ENCODE assay signal across 11 cellular contexts in genomic region chr1:226733876-226734414, GRCh38. TPM values are rescaled to one million over a fixed set of nuclear protein-coding genes. Genes with fewer than 3 reads are reported as not detected.
DNase-seq lines count a peak whose midpoint lies in the region; ATAC-seq and TF ChIP-seq lines count a peak whose summit lies in the region.
"Had no signal": no experiment of that assay in that cellular context is flagged by ENCODE, and none has a peak within 500 bp of the region (broad histone marks: within the 10 kb centered on the region; RNA-seq: fewer than 3 reads in every experiment).

No MANE protein-coding gene starts in this region.

- H3K4me1 ChIP-seq in CD8-positive, alpha-beta T cell (ENCODE audit: insufficient read depth, low read length): peaks cover 30% of the 10 kb centered on the region
- H3K4me1 ChIP-seq in MM.1S (ENCODE audit: low read length) (peaks cover 43% of the 10 kb centered on the region), prostate gland (replicated peaks) (peaks cover 32% of the 10 kb centered on the region)
- peaks cover 27% of the 10 kb centered on the region for H3K4me1 ChIP-seq in effector memory CD4-positive, alpha-beta T cell (ENCODE audit: control insufficient read depth, insufficient read depth, low read length, poor library complexity, severe bottlenecking)

- peaks cover 52% of the 10 kb centered on the region for H3K4me1 Mint-ChIP-seq in CD8-positive, alpha-beta T cell (ENCODE audit: low read depth)

- POLR2A ChIA-PET in CD8-positive, alpha-beta T cell (lab: Charles Lee): interaction anchor here (0.6 to 1.8 kb wide), 11 partner anchors 10 to 90 kb away, joined by 3 to 5 read pairs (median 4); no protein-coding TSS in a partner anchor

- no peak overlapping the region for H2AFZ ChIP-seq in MM.1S (ENCODE audit: low read length)

- 81% methylated on average over 5 of the region's 5 CpGs for WGBS in prostate gland

- H3K9me2 ChIP-seq in MM.1S (replicated peaks; ENCODE audit: insufficient read depth, low read length): no peaks in the 10 kb centered on the region

- peak overlapping the region; percentile 99 for H3K4me3 ChIP-seq in CD8-positive, alpha-beta T cell (ENCODE audit: low read depth, low read length)
- no peak overlapping the region for H3K4me3 ChIP-seq in MM.1S (ENCODE audit: low read length)
- peak overlapping the region; percentile 100 for H3K4me3 ChIP-seq in effector memory CD4-positive, alpha-beta T cell (ENCODE audit: insufficient read depth, low read depth, low read length, poor library complexity, severe bottlenecking)
- H3K4me3 ChIP-seq in prostate gland: peak overlapping the region in 1 of 2 donors; percentile 19

- no peaks in the 10 kb centered on the region for H3K27me3 Mint-ChIP-seq in CD8-positive, alpha-beta T cell (ENCODE audit: low read depth)

- H3K4me3 Mint-ChIP-seq in CD8-positive, alpha-beta T cell: peak overlapping the region; percentile 94

- no peaks in the 10 kb centered on the region for H3K9me3 Mint-ChIP-seq in CD8-positive, alpha-beta T cell

- peaks cover 100% of the 10 kb centered on the region for H3K79me2 ChIP-seq in MM.1S (ENCODE audit: low read length)

- intact Hi-C loops in CD8-positive, alpha-beta T cell (cut with DNase I, micrococcal nuclease): loop anchor here (5.0 to 10.0 kb wide), 4 partner anchors 93 to 1351 kb away; partner anchors contain the start of genes ARF1 (in 1 of the 2), COQ8A (in 1 of the 2) and H3-3A (in 1 of the 2)
- intact Hi-C loops in prostate gland (cut with DNase I): no loop called here

- H3K4me2 ChIP-seq in MM.1S (ENCODE audit: low read depth, low read length): peak overlapping the region; percentile 71

- in situ Hi-C loops in ACHN (cut with HindIII; ENCODE audit: low pct_ligation_motif_present, low pct_unique_long_range_greater_than_20kb, low sequenced_read_pairs): no loop called here

- DNase-seq in CD8-positive, alpha-beta T cell: no peak
- DNase-seq in MM.1S: no peak
- no peak for DNase-seq in effector memory CD4-positive, alpha-beta T cell
- DNase-seq in prostate gland (ENCODE audit: low spot score): no peak
- no peak for DNase-seq in ACHN
- DNase-seq: DMS153, NCI-H1930, retina had no signal

- TF ChIP-seq CTCF in CD8-positive, alpha-beta T cell (IDR thresholded peaks at IDR 0.05): no peak
- TF ChIP-seq CTCF in MM.1S (IDR thresholded peaks at IDR 0.05; ENCODE audit: low read length) (no peak), prostate gland (IDR thresholded peaks at IDR 0.05) (no peak)

- H3F3A ChIP-seq in MM.1S (ENCODE audit: insufficient read depth, low read length): peaks cover 9% of the 10 kb centered on the region; the same call in 1 of the 2 replicates

- H3K27ac Mint-ChIP-seq in CD8-positive, alpha-beta T cell: peak overlapping the region; percentile 94

- peaks cover 15% of the 10 kb centered on the region; the same call in 1 of the 2 replicates for H4K20me1 ChIP-seq in MM.1S (ENCODE audit: insufficient read depth, low read length)

- H3K27me3 ChIP-seq in CD8-positive, alpha-beta T cell (ENCODE audit: insufficient read depth, low read length): no peaks in the 10 kb centered on the region
- H3K27me3 ChIP-seq in MM.1S (replicated peaks; ENCODE audit: insufficient read depth, low read length) (no peaks in the 10 kb centered on the region), prostate gland (replicated peaks; ENCODE audit: insufficient read depth) (no peaks in the 10 kb centered on the region)
- no peaks in the 10 kb centered on the region for H3K27me3 ChIP-seq in effector memory CD4-positive, alpha-beta T cell (replicated peaks; ENCODE audit: control insufficient read depth, insufficient read depth, low read length, poor library complexity, severe bottlenecking)

- CTCF ChIA-PET in CD8-positive, alpha-beta T cell (lab: Charles Lee): interaction anchor here (0.6 to 1.6 kb wide), 15 partner anchors 12 to 96 kb away, joined by 3 to 8 read pairs (median 4); no protein-coding TSS in a partner anchor

- TF ChIP-seq POLR2A in prostate gland (IDR thresholded peaks at IDR 0.05): no peak

- H3K27ac ChIP-seq in CD8-positive, alpha-beta T cell (ENCODE audit: low read depth, low read length): peak overlapping the region; percentile 98
- H3K27ac ChIP-seq in MM.1S (ENCODE audit: low read length) (no peak overlapping the region), prostate gland (peak overlapping the region; percentile 48 to 95)
- H3K27ac ChIP-seq in effector memory CD4-positive, alpha-beta T cell (ENCODE audit: insufficient read depth, low read length, poor library complexity, severe bottlenecking): peak overlapping the region; percentile 93

- H3K9me3 ChIP-seq in CD8-positive, alpha-beta T cell (ENCODE audit: low read length): no peaks in the 10 kb centered on the region
- no peaks in the 10 kb centered on the region for H3K9me3 ChIP-seq in MM.1S (replicated peaks; ENCODE audit: insufficient read depth, low read length)
- H3K9me3 ChIP-seq in effector memory CD4-positive, alpha-beta T cell (ENCODE audit: control insufficient read depth, low read length): no peaks in the 10 kb centered on the region
- no peaks in the 10 kb centered on the region for H3K9me3 ChIP-seq in prostate gland

- H3K36me3 Mint-ChIP-seq in CD8-positive, alpha-beta T cell: peaks cover 84% of the 10 kb centered on the region

- H3K9ac ChIP-seq in MM.1S (ENCODE audit: low read length): no peak overlapping the region

- H3K36me3 ChIP-seq in CD8-positive, alpha-beta T cell (ENCODE audit: insufficient read depth, low read length): peaks cover 36% of the 10 kb centered on the region
- H3K36me3 ChIP-seq in MM.1S (replicated peaks; ENCODE audit: insufficient read depth, low read length) (peaks cover 9% of the 10 kb centered on the region; the same call in 1 of the 2 replicates), prostate gland (no peaks in the 10 kb centered on the region)
- peaks cover 48% of the 10 kb centered on the region for H3K36me3 ChIP-seq in effector memory CD4-positive, alpha-beta T cell (ENCODE audit: control insufficient read depth, insufficient read depth, low read length)

- ATAC-seq in CD8-positive, alpha-beta T cell: no peak
- no peak for ATAC-seq in HG03342 (IDR thresholded peaks at IDR 0.05; ENCODE audit: unreplicated experiment)
- no peak for ATAC-seq in HG03139 (IDR thresholded peaks at IDR 0.05; ENCODE audit: unreplicated experiment)
- ATAC-seq in GM18498 (IDR thresholded peaks at IDR 0.05; ENCODE audit: unreplicated experiment): no peak

RNA-seq across cellular contexts. Expression of gene ITPKB, which starts 5.1 kb away (rescaled TPM):
- total RNA-seq in CD8-positive, alpha-beta T cell: 100 to 1,000 TPM; 504 to 516 TPM
- 10 to 100 TPM; 47.5 to 49.2 TPM for total RNA-seq in prostate gland

Comparison
In these comparisons a context has a peak if more than half of its experiments do, and no peak if none do; other contexts are left out.
1. RNA of gene ITPKB, which starts 5.1 kb away (total RNA-seq): 504 to 516 TPM in CD8-positive, alpha-beta T cell; 47.5 to 49.2 TPM in prostate gland; every median in the first group is over 10 times any median in the second.